In the genomic region with DNA sequence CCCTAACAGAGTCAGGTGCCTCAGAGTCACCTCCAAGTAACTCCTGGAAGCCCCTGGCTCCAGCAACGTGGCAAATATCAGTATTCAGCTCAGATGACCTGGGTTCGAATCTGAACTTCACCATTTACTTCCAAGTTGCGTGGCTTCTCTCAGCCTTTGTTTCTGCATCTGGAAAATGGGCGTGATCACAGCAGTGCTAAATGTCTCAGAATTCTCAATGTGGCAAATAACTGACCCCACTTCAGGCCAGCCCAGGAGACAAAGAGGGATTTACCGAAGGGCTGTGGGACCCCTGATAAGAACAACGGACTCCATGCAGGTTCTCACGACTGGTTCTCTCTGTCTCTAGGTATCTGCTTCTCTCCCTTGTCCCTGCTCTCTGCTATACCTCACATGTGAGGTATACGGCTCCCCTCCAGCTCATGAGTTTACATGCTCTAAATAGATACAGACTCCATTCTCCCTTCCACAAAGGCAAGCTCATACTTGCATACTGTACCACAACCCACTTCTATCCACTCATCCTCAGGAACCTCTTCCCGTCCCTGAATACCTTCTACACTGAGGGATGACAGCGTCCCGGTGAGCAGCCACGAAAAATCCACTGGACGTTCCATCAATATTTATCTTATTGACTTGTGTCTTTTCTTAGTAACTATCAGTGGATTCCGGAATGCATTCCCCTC, we compare ENCODE assay signal across 1 cellular context.
TF ChIP-seq lines count a peak whose summit lies in the region.

No MANE protein-coding gene starts in this region.

TF ChIP-seq in HepG2, 621 proteins besides CTCF, POLR2A, EP300 and RAD21 (continued from another document):
- TF ChIP-seq, protein P1, sequence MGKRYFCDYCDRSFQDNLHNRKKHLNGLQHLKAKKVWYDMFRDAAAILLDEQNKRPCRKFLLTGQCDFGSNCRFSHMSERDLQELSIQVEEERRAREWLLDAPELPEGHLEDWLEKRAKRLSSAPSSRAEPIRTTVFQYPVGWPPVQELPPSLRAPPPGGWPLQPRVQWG (CRISPR knock-in tag; IDR thresholded peaks at IDR 0.05; ENCODE audit: borderline replicate concordance, low read depth) = no peak
